1 cellular context compared by ENCODE assay signal in genomic region chr15:59298876-59299275, GRCh38.
TF ChIP-seq lines count a peak whose summit lies in the region.

No MANE protein-coding gene starts in this region.

TF ChIP-seq in WTC11, 78 proteins besides CTCF, POLR2A, EP300 and RAD21 (continued from another document):
- TF ChIP-seq, protein P1, sequence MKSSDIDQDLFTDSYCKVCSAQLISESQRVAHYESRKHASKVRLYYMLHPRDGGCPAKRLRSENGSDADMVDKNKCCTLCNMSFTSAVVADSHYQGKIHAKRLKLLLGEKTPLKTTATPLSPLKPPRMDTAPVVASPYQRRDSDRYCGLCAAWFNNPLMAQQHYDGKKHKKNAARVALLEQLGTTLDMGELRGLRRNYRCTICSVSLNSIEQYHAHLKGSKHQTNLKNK (CRISPR knock-in tag; IDR thresholded peaks at IDR 0.05), result no peak
- no peak for TF ChIP-seq USF1 (CRISPR knock-in tag; IDR thresholded peaks at IDR 0.05)
- no peak for TF ChIP-seq GABPB1 (CRISPR knock-in tag; IDR thresholded peaks at IDR 0.05)
- TF ChIP-seq JUN (CRISPR knock-in tag; IDR thresholded peaks at IDR 0.05), result no peak
- TF ChIP-seq, protein P2, sequence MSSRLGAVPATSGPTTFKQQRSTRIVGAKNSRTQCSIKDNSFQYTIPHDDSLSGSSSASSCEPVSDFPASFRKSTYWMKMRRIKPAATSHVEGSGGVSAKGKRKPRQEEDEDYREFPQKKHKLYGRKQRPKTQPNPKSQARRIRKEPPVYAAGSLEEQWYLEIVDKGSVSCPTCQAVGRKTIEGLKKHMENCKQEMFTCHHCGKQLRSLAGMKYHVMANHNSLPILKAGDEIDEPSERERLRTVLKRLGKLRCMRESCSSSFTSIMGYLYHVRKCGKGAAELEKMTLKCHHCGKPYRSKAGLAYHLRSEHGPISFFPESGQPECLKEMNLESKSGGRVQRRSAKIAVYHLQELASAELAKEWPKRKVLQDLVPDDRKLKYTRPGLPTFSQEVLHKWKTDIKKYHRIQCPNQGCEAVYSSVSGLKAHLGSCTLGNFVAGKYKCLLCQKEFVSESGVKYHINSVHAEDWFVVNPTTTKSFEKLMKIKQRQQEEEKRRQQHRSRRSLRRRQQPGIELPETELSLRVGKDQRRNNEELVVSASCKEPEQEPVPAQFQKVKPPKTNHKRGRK (CRISPR knock-in tag; IDR thresholded peaks at IDR 0.05; ENCODE audit: borderline replicate concordance), result no peak
- TF ChIP-seq PREB (CRISPR knock-in tag; IDR thresholded peaks at IDR 0.05; ENCODE audit: borderline replicate concordance), result no peak
- no peak for TF ChIP-seq PRDM15 (CRISPR knock-in tag; IDR thresholded peaks at IDR 0.05)
- TF ChIP-seq, protein P3, sequence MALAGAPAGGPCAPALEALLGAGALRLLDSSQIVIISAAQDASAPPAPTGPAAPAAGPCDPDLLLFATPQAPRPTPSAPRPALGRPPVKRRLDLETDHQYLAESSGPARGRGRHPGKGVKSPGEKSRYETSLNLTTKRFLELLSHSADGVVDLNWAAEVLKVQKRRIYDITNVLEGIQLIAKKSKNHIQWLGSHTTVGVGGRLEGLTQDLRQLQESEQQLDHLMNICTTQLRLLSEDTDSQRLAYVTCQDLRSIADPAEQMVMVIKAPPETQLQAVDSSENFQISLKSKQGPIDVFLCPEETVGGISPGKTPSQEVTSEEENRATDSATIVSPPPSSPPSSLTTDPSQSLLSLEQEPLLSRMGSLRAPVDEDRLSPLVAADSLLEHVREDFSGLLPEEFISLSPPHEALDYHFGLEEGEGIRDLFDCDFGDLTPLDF (CRISPR knock-in tag; IDR thresholded peaks at IDR 0.05), result no peak
